ENCODE assay signal across 9 cellular contexts in genomic region chr10:1452777-1453176, GRCh38.
"Had no signal": no experiment of that assay in that cellular context is flagged by ENCODE, and none has a peak within 500 bp of the region (broad histone marks: within the 10 kb centered on the region; RNA-seq: fewer than 3 reads in every experiment).

No MANE protein-coding gene starts in this region.

- H3K27ac Mint-ChIP-seq: HFFc6 had no signal

- H3K27ac ChIP-seq: HL-60, KMS-11 had no signal

- H3K9me3 ChIP-seq: HAP-1 had no signal

- DNase-seq: GOT3, H7, HFFc6, KBM-7 had no signal

- H3K4me1 ChIP-seq: HAP-1 had no signal

- H3K4me3 ChIP-seq: HAP-1 had no signal

- H3K4me3 Mint-ChIP-seq: HFFc6 had no signal

- ATAC-seq: HCT116, HepG2 had no signal

- H3K36me3 ChIP-seq: HAP-1 had no signal

- H3K4me2 ChIP-seq: KMS-11 had no signal

- H3K9ac ChIP-seq: KMS-11 had no signal
